9 cellular contexts compared by ENCODE assay signal in the genomic region with DNA sequence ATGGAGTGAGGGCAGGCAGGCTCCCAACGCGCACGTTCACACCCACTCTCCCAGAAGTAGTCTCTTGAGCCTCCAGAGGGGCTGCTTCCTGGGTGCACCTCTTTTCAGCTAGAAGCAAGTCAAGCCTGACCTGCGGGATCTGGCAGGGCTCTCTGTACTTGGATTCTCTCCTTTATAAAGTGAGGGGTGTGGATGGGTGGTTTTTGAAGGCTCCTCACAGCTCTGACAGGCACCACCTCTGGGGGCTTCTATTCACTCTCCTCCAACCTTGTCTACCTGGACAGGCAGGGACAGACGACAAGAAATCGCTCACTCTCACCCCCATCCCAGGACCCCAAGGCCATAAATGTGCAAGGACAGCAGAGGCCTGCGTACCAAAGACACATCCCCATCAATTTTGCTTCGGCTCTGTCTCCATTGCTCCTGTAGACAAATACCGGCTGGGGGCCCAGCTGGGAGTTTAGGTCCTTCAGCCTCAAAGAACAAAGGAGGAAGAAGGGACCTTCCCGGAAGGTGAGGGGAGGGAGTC. TPM values are rescaled to one million over a fixed set of nuclear protein-coding genes. Genes with fewer than 3 reads are reported as not detected.
DNase-seq lines count a peak whose midpoint lies in the region; TF ChIP-seq lines count a peak whose summit lies in the region.
"Had no signal": no experiment of that assay in that cellular context is flagged by ENCODE, and none has a peak within 500 bp of the region (broad histone marks: within the 10 kb centered on the region; RNA-seq: fewer than 3 reads in every experiment).

No MANE protein-coding gene starts in this region.

- H3K27me3 ChIP-seq in HUES64 (ENCODE audit: insufficient read depth, low read length) (no peaks in the 10 kb centered on the region), colonic mucosa (no peaks in the 10 kb centered on the region)

- WGBS in HUES64, result 57% methylated on average over 10 of the region's 10 CpGs

- H3K27ac Mint-ChIP-seq in nephron, result peak overlapping the region; percentile 98 to 100 (median 99)

- intact Hi-C loops in colonic mucosa (cut with DNase I), result no loop called here

- POLR2A ChIA-PET in AG04449 (lab: Yijun Ruan, JAX), result interaction anchor here (2.5 kb wide), 1 partner anchor 75 kb away, joined by 23 read pairs; the partner anchor contains the start of gene SRSF1

- DNase-seq in AG04449 (ENCODE audit: low read depth, low spot score) (no peak), colonic mucosa (no peak), NCI-H1436 treated with DMSO at 0.1 percent for 48 hours (lab: John Stamatoyannopoulos, UW) (no peak), NCI-H748 treated with DMSO at 0.1 percent for 48 hours (lab: John Stamatoyannopoulos, UW) (no peak), ACHN (no peak), DMS53 (lab: John Stamatoyannopoulos, UW) (no peak)

- H3K9me3 Mint-ChIP-seq in nephron, result no peaks in the 10 kb centered on the region

- CTCF ChIA-PET in AG04449 (lab: Yijun Ruan, JAX), result interaction anchor here (0.9 kb wide), 1 partner anchor 249 kb away, joined by 3 read pairs; no protein-coding TSS in a partner anchor

- H3K9ac ChIP-seq in HUES64 (ENCODE audit: low read depth, low read length) (peak overlapping the region; percentile 73), colonic mucosa (ENCODE audit: low read depth in 2 of 2, low read length in 2 of 2) (peak overlapping the region; percentile 19 to 73)

- TF ChIP-seq CTCF in AG04449 (IDR thresholded peaks at IDR 0.05; ENCODE audit: insufficient read depth, low read length, missing control alignments), result no peak
- TF ChIP-seq CTCF in colonic mucosa (IDR thresholded peaks at IDR 0.05), result no peak
- TF ChIP-seq CTCF in nephron (IDR thresholded peaks at IDR 0.05; ENCODE audit: unreplicated experiment in 3 of 3), result no peak

- peak overlapping the region; percentile 77 to 85 (median 83) for H3K4me3 Mint-ChIP-seq in nephron

- no peaks in the 10 kb centered on the region for H3K9me3 ChIP-seq in HUES64 (ENCODE audit: insufficient read depth, low read depth, low read length)
- H3K9me3 ChIP-seq in colonic mucosa, result no peaks in the 10 kb centered on the region

- peaks cover 7% of the 10 kb centered on the region for H3K27me3 Mint-ChIP-seq in nephron (ENCODE audit: low read depth)

- H3K4me3 ChIP-seq in AG04449 (ENCODE audit: low read depth, low read length) (peak overlapping the region; percentile 38; the same call in 1 of the 2 replicates), HUES64 (ENCODE audit: low read length) (peak overlapping the region; percentile 44), colonic mucosa (peak overlapping the region; percentile 30)

- H3K36me3 Mint-ChIP-seq in nephron (ENCODE audit: low read depth), result peaks cover 14% of the 10 kb centered on the region

- peaks cover 48% of the 10 kb centered on the region for H3K4me1 Mint-ChIP-seq in nephron

- H3K36me3 ChIP-seq in HUES64 (ENCODE audit: insufficient read depth, low read length) (peaks cover 27% of the 10 kb centered on the region), colonic mucosa (no peaks in the 10 kb centered on the region)

- H3K27ac ChIP-seq in HUES64 (ENCODE audit: low read depth, low read length) (peak overlapping the region; percentile 86), colonic mucosa (no peak overlapping the region)
- H3K27ac ChIP-seq: foreskin keratinocyte had no signal

- in situ Hi-C loops in ACHN (cut with HindIII; ENCODE audit: low pct_ligation_motif_present, low pct_unique_long_range_greater_than_20kb, low sequenced_read_pairs), result no loop called here

- H3K4me1 ChIP-seq in HUES64 (ENCODE audit: insufficient read depth, low read length) (peaks cover 28% of the 10 kb centered on the region), colonic mucosa (peaks cover 8% of the 10 kb centered on the region)

RNA-seq across cellular contexts. Expression of gene DYNLL2, which starts 0.8 kb away (rescaled TPM):
- polyA plus RNA-seq in HUES64 (2013, experiment 1 of 2), result 39.2 TPM
- polyA plus RNA-seq in HUES64 (2013, experiment 2 of 2), result 45.1 TPM
- 10 to 100 TPM; 34.3 to 41.2 TPM for total RNA-seq in colonic mucosa
